In genomic region chr22:39492186-39492585, GRCh38 we compare ENCODE assay signal across 10 cellular contexts. TPM values are rescaled to one million over a fixed set of nuclear protein-coding genes. Genes with fewer than 3 reads are reported as not detected.
"Had no signal": no experiment of that assay in that cellular context is flagged by ENCODE, and none has a peak within 500 bp of the region (broad histone marks: within the 10 kb centered on the region; RNA-seq: fewer than 3 reads in every experiment).

No MANE protein-coding gene starts in this region.

- H3K4me3 ChIP-seq: GM23338 had no signal

- H3K27ac ChIP-seq: HL-60, KMS-11 had no signal

- H3K9ac ChIP-seq: KMS-11 had no signal

- H2AFZ ChIP-seq: GM23338 had no signal

- DNase-seq: H9, HCEC 1CT, HFFc6, KBM-7 had no signal

- H3K4me2 ChIP-seq: GM23338, KMS-11 had no signal

- FAIRE-seq: H1, H54, HepG2 had no signal

- ATAC-seq: GM23338, HepG2 had no signal

RNA-seq across cellular contexts. Expression of gene MGAT3, which starts 35.4 kb away (rescaled TPM):
- total RNA-seq: HFFc6 had no signal
